Comparison of ENCODE assay signal across 22 cellular contexts in genomic region chr11:97072420-97072819, GRCh38.
"Had no signal": no experiment of that assay in that cellular context is flagged by ENCODE, and none has a peak within 500 bp of the region (broad histone marks: within the 10 kb centered on the region; RNA-seq: fewer than 3 reads in every experiment).

No MANE protein-coding gene starts in this region.

- H3K9me3 ChIP-seq: colonic mucosa had no signal

- H3K4me3 Mint-ChIP-seq: dendritic cell treated with granulocyte-macrophage colony-stimulating factor and Interleukin-4, amounts not matched to agents 40 ng/mL and 50 ng/mL, for 4 days; effector memory CD8-positive, alpha-beta T cell had no signal

- H3K4me3 ChIP-seq: colonic mucosa, coronary artery, dorsolateral prefrontal cortex, esophagus muscularis mucosa, esophagus squamous epithelium, gastrocnemius medialis, gastroesophageal sphincter, heart left ventricle, heart right ventricle had no signal

- DNase-seq: colonic mucosa; cortex of kidney; dermis blood vessel endothelial cell; dorsolateral prefrontal cortex; effector CD4-positive, alpha-beta T cell; effector CD8-positive, alpha-beta T cell; effector memory CD4-positive, alpha-beta T cell; effector memory CD8-positive, alpha-beta T cell; esophagus squamous epithelium; foreskin fibroblast; foreskin keratinocyte; foreskin melanocyte; gastrocnemius medialis; glutamatergic neuron; head of caudate nucleus; heart left ventricle; heart right ventricle had no signal

- H3K27me3 ChIP-seq: colonic mucosa, dorsolateral prefrontal cortex, esophagus muscularis mucosa, esophagus squamous epithelium, foreskin keratinocyte, gastrocnemius medialis, gastroesophageal sphincter, heart left ventricle, heart right ventricle had no signal

- H3K27ac ChIP-seq: colonic mucosa, coronary artery, dorsolateral prefrontal cortex, epithelial cell of prostate, esophagus muscularis mucosa, esophagus squamous epithelium, foreskin keratinocyte, gastrocnemius medialis, gastroesophageal sphincter, heart left ventricle, heart right ventricle had no signal

- H3K27me3 Mint-ChIP-seq: dendritic cell treated with granulocyte-macrophage colony-stimulating factor and Interleukin-4, amounts not matched to agents 40 ng/mL and 50 ng/mL, for 4 days; effector memory CD8-positive, alpha-beta T cell had no signal

- H3K27ac Mint-ChIP-seq: dendritic cell treated with granulocyte-macrophage colony-stimulating factor and Interleukin-4, amounts not matched to agents 40 ng/mL and 50 ng/mL, for 4 days; effector memory CD8-positive, alpha-beta T cell had no signal

- H3K36me3 ChIP-seq: colonic mucosa, esophagus muscularis mucosa, esophagus squamous epithelium, gastrocnemius medialis, gastroesophageal sphincter, heart left ventricle, heart right ventricle had no signal

- H3K4me1 ChIP-seq: colonic mucosa, esophagus muscularis mucosa, esophagus squamous epithelium, foreskin keratinocyte, gastrocnemius medialis, gastroesophageal sphincter, heart left ventricle, heart right ventricle had no signal
